Comparison of ENCODE assay signal across 12 cellular contexts in the genomic region with DNA sequence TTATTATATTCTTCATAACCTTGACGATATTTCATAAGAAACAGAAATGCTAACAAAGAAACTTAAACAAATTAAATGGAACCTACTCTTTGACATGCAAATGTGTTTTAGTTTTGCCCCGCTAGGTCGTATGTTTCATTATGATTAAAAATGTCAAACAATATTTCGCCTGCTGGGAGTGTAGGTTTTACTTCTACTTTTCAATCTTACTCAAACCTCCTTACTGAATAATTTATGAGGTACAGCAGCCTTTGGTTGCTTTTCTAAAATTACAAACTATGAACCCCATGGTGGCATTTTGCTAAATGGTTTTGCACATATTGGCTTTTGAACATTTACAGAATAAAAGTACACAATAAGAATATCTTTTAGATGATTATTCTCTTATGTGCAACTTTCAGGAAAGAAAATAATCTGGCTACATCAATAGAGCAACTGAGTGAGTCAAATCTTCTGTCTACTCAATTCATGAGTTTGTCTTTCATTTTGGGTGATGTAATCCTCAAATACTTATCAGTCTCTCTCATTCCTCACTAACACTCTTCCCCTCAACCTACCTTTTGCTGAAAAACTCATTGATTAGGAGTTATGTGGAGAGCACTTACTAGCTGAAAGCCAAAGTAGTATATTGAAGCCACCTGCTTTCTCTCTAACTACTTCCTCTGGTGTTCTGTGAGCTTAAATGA.
DNase-seq lines count a peak whose midpoint lies in the region; ATAC-seq and TF ChIP-seq lines count a peak whose summit lies in the region.
"Had no signal": no experiment of that assay in that cellular context is flagged by ENCODE, and none has a peak within 500 bp of the region (broad histone marks: within the 10 kb centered on the region; RNA-seq: fewer than 3 reads in every experiment).

No MANE protein-coding gene starts in this region.

- DNase-seq in NCI-H2171 (lab: John Stamatoyannopoulos, UW) (no peak), tibial artery (no peak), NCI-H345 (lab: John Stamatoyannopoulos, UW) (no peak)
- DNase-seq in activated CD8-positive, alpha-beta memory T cell treated with anti-CD3 and anti-CD28 coated beads, Interleukin-2, amount 50 U/mL, for 4 hours, result no peak
- DNase-seq: activated CD4-positive, alpha-beta memory T cell treated with anti-CD3 and anti-CD28 coated beads for 36 hours; midbrain; NCI-H774 had no signal

- no peaks in the 10 kb centered on the region for H3K36me3 ChIP-seq in tibial artery
- H3K36me3 ChIP-seq: prostate gland had no signal

- H3K9me3 ChIP-seq in tibial artery, result no peaks in the 10 kb centered on the region
- H3K9me3 ChIP-seq: prostate gland had no signal

- no peak overlapping the region for H3K4me3 ChIP-seq in tibial artery
- H3K4me3 ChIP-seq: prostate gland had no signal

- H3K27me3 ChIP-seq in tibial artery, result no peaks in the 10 kb centered on the region

- no peak overlapping the region for H3K27ac ChIP-seq in tibial artery
- H3K27ac ChIP-seq: prostate gland had no signal

- peak; percentile 87 for ATAC-seq in GM18505 (IDR thresholded peaks at IDR 0.05; ENCODE audit: unreplicated experiment)
- ATAC-seq in GM19463 (IDR thresholded peaks at IDR 0.05; ENCODE audit: unreplicated experiment), result peak; percentile 90
- peak; percentile 96 for ATAC-seq in HG02840 (IDR thresholded peaks at IDR 0.05; ENCODE audit: low FRiP score, unreplicated experiment)
- ATAC-seq in HG03442 (IDR thresholded peaks at IDR 0.05; ENCODE audit: unreplicated experiment), result peak; percentile 91

- TF ChIP-seq POLR2A in GM18505 (IDR thresholded peaks at IDR 0.05; ENCODE audit: borderline replicate concordance, extremely low read depth, insufficient read depth, insufficient read length), result no peak

- intact Hi-C loops in tibial artery (cut with DNase I; ENCODE audit: low total_unique reads), result no loop called here

- TF ChIP-seq CTCF in tibial artery (IDR thresholded peaks at IDR 0.05), result no peak

- no peaks in the 10 kb centered on the region for H3K4me1 ChIP-seq in tibial artery
- H3K4me1 ChIP-seq: prostate gland had no signal
